In the genomic region with DNA sequence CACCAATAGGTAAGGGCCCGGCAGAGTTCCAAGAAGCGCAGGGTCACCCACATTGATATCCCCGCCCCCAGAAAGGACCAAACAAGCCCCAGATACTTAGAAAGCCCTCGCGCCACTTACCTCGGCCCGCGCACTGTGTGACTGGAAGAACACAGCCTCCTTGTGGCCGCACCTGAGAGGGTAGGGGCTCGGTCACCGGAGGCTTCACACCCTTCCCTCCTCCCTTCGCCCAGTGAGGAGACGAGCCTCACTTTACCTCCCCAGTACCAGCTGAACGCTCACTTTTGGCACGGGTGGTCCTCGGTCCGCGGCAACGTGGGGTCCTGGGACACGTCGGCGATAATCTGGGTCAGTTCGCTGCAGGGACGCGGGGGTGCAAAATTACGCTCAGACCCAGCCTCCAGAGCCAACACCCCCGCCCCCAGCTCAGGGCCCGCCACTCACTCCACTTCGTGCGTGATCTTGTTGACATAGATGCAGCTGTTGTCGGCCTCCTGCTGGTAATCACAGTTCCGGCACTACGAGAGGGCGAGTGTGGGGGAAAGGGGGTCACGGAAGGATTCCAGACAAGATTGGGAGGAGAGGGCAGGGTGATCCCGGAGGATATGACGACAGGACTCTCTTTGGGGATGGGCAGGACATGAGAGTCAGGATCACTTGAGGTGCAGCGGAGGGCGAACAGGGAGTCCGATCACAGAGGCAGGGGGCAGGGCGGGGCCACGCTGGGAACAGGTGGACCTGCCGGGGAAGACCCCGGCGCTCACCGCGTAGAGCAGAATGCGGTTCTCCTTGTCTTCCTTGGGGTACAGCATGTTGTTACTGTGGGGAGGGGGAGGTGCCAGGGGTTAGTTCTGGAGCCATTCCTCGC, we compare ENCODE assay signal across 1 cellular context.
TF ChIP-seq lines count a peak whose summit lies in the region.

No MANE protein-coding gene starts in this region.

TF ChIP-seq in K562, 482 proteins besides CTCF, POLR2A, EP300 and RAD21 (continued from another document):
- TF ChIP-seq, protein P1, sequence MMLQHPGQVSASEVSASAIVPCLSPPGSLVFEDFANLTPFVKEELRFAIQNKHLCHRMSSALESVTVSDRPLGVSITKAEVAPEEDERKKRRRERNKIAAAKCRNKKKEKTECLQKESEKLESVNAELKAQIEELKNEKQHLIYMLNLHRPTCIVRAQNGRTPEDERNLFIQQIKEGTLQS (IDR thresholded peaks at IDR 0.05) = no peak
- TF ChIP-seq, protein P1 (CRISPR knock-in tag; conservative IDR thresholded peaks at IDR 0.05) = no peak
- TF ChIP-seq FOXK2 (conservative IDR thresholded peaks at IDR 0.05 in 1 of 2, IDR thresholded peaks at IDR 0.05 in 1 of 2; ENCODE audit: low read depth in 2 of 2) (peak; percentile 55 to 71; a peak in 3 of 4 replicates), SIN3A (IDR thresholded peaks at IDR 0.05; ENCODE audit: borderline replicate concordance in 2 of 2, control insufficient read depth in 1 of 2, low read depth in 2 of 2, low read length in 2 of 2) (peak in 1 of 2 experiments; percentile 63; a peak in 1 of 4 replicates), CEBPG (CRISPR knock-in tag; IDR thresholded peaks at IDR 0.05) (0 out of 2 replicates have a peak, but pooled peaks have one; percentile 33), CEBPG (tag; conservative IDR thresholded peaks at IDR 0.05 in 1 of 2, IDR thresholded peaks at IDR 0.05 in 1 of 2) (no peak), SP2 (IDR thresholded peaks at IDR 0.05; ENCODE audit: extremely low read depth, low read depth, low read length, poor library complexity, severe bottlenecking) (no peak), SOX6 (IDR thresholded peaks at IDR 0.05) (no peak), CBFA2T2 (conservative IDR thresholded peaks at IDR 0.05) (peak; percentile 20; the same call in 1 of the 2 replicates), ZC3H11A (IDR thresholded peaks at IDR 0.05; ENCODE audit: low read depth, low read length) (no peak), DPF2 (IDR thresholded peaks at IDR 0.05) (peak; percentile 17; the same call in 1 of the 2 replicates), LEF1 (IDR thresholded peaks at IDR 0.05) (no peak), ELF1 (tag; IDR thresholded peaks at IDR 0.05) (0 out of 2 replicates have a peak, but pooled peaks have one; percentile 13), KDM4B (IDR thresholded peaks at IDR 0.05; ENCODE audit: borderline replicate concordance in 2 of 2, low read depth in 1 of 2) (no peak), CBFB (CRISPR knock-in tag; IDR thresholded peaks at IDR 0.05) (0 out of 2 replicates have a peak, but pooled peaks have one; percentile 50), ETV5 (CRISPR knock-in tag; IDR thresholded peaks at IDR 0.05; ENCODE audit: low read depth) (0 out of 2 replicates have a peak, but pooled peaks have one; percentile 54), GABPA (tag; conservative IDR thresholded peaks at IDR 0.05; ENCODE audit: low read depth) (peak; percentile 8; the same call in 1 of the 2 replicates), MAFF (IDR thresholded peaks at IDR 0.05; ENCODE audit: low read length) (no peak)
- TF ChIP-seq, protein P2, sequence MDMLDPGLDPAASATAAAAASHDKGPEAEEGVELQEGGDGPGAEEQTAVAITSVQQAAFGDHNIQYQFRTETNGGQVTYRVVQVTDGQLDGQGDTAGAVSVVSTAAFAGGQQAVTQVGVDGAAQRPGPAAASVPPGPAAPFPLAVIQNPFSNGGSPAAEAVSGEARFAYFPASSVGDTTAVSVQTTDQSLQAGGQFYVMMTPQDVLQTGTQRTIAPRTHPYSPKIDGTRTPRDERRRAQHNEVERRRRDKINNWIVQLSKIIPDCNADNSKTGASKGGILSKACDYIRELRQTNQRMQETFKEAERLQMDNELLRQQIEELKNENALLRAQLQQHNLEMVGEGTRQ (CRISPR knock-in tag; IDR thresholded peaks at IDR 0.05) = no peak
- TF ChIP-seq, protein P3, sequence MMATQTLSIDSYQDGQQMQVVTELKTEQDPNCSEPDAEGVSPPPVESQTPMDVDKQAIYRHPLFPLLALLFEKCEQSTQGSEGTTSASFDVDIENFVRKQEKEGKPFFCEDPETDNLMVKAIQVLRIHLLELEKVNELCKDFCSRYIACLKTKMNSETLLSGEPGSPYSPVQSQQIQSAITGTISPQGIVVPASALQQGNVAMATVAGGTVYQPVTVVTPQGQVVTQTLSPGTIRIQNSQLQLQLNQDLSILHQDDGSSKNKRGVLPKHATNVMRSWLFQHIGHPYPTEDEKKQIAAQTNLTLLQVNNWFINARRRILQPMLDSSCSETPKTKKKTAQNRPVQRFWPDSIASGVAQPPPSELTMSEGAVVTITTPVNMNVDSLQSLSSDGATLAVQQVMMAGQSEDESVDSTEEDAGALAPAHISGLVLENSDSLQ (IDR thresholded peaks at IDR 0.05) = peak; percentile 84
- TF ChIP-seq, protein P4, sequence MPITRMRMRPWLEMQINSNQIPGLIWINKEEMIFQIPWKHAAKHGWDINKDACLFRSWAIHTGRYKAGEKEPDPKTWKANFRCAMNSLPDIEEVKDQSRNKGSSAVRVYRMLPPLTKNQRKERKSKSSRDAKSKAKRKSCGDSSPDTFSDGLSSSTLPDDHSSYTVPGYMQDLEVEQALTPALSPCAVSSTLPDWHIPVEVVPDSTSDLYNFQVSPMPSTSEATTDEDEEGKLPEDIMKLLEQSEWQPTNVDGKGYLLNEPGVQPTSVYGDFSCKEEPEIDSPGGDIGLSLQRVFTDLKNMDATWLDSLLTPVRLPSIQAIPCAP (CRISPR knock-in tag; IDR thresholded peaks at IDR 0.05; ENCODE audit: borderline replicate concordance) = 0 out of 2 replicates have a peak, but pooled peaks have one; percentile 24
- TF ChIP-seq, protein P5, sequence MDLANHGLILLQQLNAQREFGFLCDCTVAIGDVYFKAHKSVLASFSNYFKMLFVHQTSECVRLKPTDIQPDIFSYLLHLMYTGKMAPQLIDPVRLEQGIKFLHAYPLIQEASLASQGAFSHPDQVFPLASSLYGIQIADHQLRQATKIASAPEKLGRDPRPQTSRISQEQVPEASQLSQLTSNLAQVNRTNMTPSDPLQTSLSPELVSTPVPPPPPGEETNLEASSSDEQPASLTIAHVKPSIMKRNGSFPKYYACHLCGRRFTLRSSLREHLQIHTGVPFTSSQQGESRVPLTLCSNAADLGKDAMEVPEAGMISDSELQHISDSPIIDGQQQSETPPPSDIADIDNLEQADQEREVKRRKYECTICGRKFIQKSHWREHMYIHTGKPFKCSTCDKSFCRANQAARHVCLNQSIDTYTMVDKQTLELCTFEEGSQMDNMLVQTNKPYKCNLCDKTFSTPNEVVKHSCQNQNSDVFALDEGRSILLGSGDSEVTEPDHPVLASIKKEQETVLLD (IDR thresholded peaks at IDR 0.05) = 0 out of 2 replicates have a peak, but pooled peaks have one; percentile 14
- TF ChIP-seq, protein P6, sequence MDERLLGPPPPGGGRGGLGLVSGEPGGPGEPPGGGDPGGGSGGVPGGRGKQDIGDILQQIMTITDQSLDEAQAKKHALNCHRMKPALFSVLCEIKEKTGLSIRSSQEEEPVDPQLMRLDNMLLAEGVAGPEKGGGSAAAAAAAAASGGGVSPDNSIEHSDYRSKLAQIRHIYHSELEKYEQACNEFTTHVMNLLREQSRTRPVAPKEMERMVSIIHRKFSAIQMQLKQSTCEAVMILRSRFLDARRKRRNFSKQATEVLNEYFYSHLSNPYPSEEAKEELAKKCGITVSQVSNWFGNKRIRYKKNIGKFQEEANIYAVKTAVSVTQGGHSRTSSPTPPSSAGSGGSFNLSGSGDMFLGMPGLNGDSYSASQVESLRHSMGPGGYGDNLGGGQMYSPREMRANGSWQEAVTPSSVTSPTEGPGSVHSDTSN (CRISPR knock-in tag; IDR thresholded peaks at IDR 0.05; ENCODE audit: low read depth) = no peak
- TF ChIP-seq, protein P6 (tag; conservative IDR thresholded peaks at IDR 0.05; ENCODE audit: low read depth) = 0 out of 2 replicates have a peak, but pooled peaks have one; percentile 12
- TF ChIP-seq, protein P7, sequence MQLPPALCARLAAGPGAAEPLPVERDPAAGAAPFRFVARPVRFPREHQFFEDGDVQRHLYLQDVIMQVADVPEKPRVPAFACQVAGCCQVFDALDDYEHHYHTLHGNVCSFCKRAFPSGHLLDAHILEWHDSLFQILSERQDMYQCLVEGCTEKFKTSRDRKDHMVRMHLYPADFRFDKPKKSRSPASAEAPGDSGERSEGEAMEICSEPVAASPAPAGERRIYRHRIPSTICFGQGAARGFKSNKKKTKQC (CRISPR knock-in tag; IDR thresholded peaks at IDR 0.05) = no peak
